9 cellular contexts compared by ENCODE assay signal in the genomic region with DNA sequence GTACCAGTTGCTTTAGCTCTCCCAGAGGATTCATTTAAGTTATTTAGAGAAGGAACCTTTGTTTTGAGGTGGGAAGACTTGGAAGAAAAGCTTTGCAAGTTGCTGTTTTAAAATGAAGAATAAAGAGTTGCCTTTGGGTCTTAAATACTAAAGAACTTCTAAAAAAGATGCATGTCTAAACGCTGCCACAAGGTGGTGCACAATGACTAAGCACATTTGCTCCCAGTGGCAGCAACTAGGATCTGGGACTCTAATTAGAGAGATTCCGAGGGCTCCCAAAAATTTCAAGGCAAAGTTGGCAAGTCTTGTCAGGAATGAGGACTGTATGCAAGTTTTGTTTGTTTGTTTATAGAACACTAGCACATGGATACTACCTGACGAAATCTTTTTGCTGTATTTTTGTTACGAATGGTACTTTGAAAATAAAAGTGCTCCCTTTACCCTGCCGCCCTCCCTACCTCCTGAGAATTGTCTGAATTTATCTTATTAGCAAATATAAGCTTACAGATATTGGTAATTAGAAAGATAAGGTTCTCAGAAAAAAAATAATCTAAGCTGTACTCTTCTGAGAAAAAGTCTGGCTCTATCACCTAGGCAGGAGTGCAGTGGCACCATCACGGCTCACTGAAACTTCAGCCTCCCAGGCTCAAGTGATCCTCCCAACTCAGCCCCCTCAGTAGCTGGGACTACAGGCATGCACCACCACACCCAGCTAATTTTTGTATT.
A peak's percentile ranks its signal among the peaks of the same experiment; 100 is the strongest.
DNase-seq lines count a peak whose midpoint lies in the region; ATAC-seq and TF ChIP-seq lines count a peak whose summit lies in the region.
"Had no signal": no experiment of that assay in that cellular context is flagged by ENCODE, and none has a peak within 500 bp of the region (broad histone marks: within the 10 kb centered on the region; RNA-seq: fewer than 3 reads in every experiment).

No MANE protein-coding gene starts in this region.

- intact Hi-C loops in activated CD4-positive, alpha-beta T cell treated with anti-CD3 and anti-CD28 coated beads, Interleukin-2, amount 10 ng/mL, durations not matched to agents 24 days and 14 days (cut with micrococcal nuclease): loop anchor here (1.0 to 5.0 kb wide), 4 partner anchors 122 to 1009 kb away; a partner anchor contains a TSS
- intact Hi-C loops in mucosa of descending colon (cut with DNase I, micrococcal nuclease): loop anchor here (5.0 to 10.0 kb wide), 3 partner anchors 122 to 644 kb away; a partner anchor contains a TSS

- H3K4me1 ChIP-seq in mucosa of descending colon (ENCODE audit: low read depth): no peaks in the 10 kb centered on the region
- H3K4me1 ChIP-seq: BLaER1 had no signal

- H3K9me3 Mint-ChIP-seq in activated CD4-positive, alpha-beta T cell treated with anti-CD3 and anti-CD28 coated beads, Interleukin-2, amount 10 ng/mL, durations not matched to agents 24 days and 14 days: no peaks in the 10 kb centered on the region
- H3K9me3 Mint-ChIP-seq in stimulated activated naive CD8-positive, alpha-beta T cell treated with anti-CD3 and anti-CD28 coated beads, Interleukin-15, amount 100 ng/mL, for 72 hours: no peaks in the 10 kb centered on the region

- no peaks in the 10 kb centered on the region for H3K4me1 Mint-ChIP-seq in activated CD4-positive, alpha-beta T cell treated with anti-CD3 and anti-CD28 coated beads, Interleukin-2, amount 10 ng/mL, durations not matched to agents 24 days and 14 days
- H3K4me1 Mint-ChIP-seq in stimulated activated naive CD8-positive, alpha-beta T cell treated with anti-CD3 and anti-CD28 coated beads, Interleukin-15, amount 100 ng/mL, for 72 hours: no peaks in the 10 kb centered on the region

- H3K36me3 ChIP-seq in mucosa of descending colon (ENCODE audit: low read depth): no peaks in the 10 kb centered on the region
- H3K36me3 ChIP-seq: BLaER1 had no signal

- no peaks in the 10 kb centered on the region for H3K9me3 ChIP-seq in mucosa of descending colon
- H3K9me3 ChIP-seq: BLaER1 had no signal

- H3K4me3 ChIP-seq in mucosa of descending colon: no peak overlapping the region
- H3K4me3 ChIP-seq: BLaER1 had no signal

- DNase-seq in NCI-H1417 (lab: John Stamatoyannopoulos, UW) (peak; percentile 46 to 79 (median 57)), NCI-H1417 treated with DMSO at 0.1 percent for 48 hours (lab: John Stamatoyannopoulos, UW) (no peak), NCI-H345 (lab: John Stamatoyannopoulos, UW) (peak; percentile 62), epidermal melanocyte (ENCODE audit: insufficient read length, low spot score) (peak; percentile 50), mucosa of descending colon (peak in 1 of 3 donors; percentile 76)
- DNase-seq in activated CD4-positive, alpha-beta T cell treated with anti-CD3 and anti-CD28 coated beads, Interleukin-2, amount 10 ng/mL, durations not matched to agents 24 days and 14 days: peak; percentile 79
- DNase-seq in stimulated activated naive CD8-positive, alpha-beta T cell treated with anti-CD3 and anti-CD28 coated beads, Interleukin-15, amount 100 ng/mL, for 72 hours: peak; percentile 10 to 13

- H3K27me3 Mint-ChIP-seq in activated CD4-positive, alpha-beta T cell treated with anti-CD3 and anti-CD28 coated beads, Interleukin-2, amount 10 ng/mL, durations not matched to agents 24 days and 14 days: peaks cover 10% of the 10 kb centered on the region
- peaks cover 15% of the 10 kb centered on the region for H3K27me3 Mint-ChIP-seq in stimulated activated naive CD8-positive, alpha-beta T cell treated with anti-CD3 and anti-CD28 coated beads, Interleukin-15, amount 100 ng/mL, for 72 hours

- H3K27ac Mint-ChIP-seq in activated CD4-positive, alpha-beta T cell treated with anti-CD3 and anti-CD28 coated beads, Interleukin-2, amount 10 ng/mL, durations not matched to agents 24 days and 14 days: no peak overlapping the region
- H3K27ac Mint-ChIP-seq in stimulated activated naive CD8-positive, alpha-beta T cell treated with anti-CD3 and anti-CD28 coated beads, Interleukin-15, amount 100 ng/mL, for 72 hours: no peak overlapping the region

- no peak overlapping the region for H3K4me3 Mint-ChIP-seq in activated CD4-positive, alpha-beta T cell treated with anti-CD3 and anti-CD28 coated beads, Interleukin-2, amount 10 ng/mL, durations not matched to agents 24 days and 14 days
- H3K4me3 Mint-ChIP-seq in stimulated activated naive CD8-positive, alpha-beta T cell treated with anti-CD3 and anti-CD28 coated beads, Interleukin-15, amount 100 ng/mL, for 72 hours: no peak overlapping the region

- no peaks in the 10 kb centered on the region for H3K36me3 Mint-ChIP-seq in activated CD4-positive, alpha-beta T cell treated with anti-CD3 and anti-CD28 coated beads, Interleukin-2, amount 10 ng/mL, durations not matched to agents 24 days and 14 days (ENCODE audit: low read depth)

- TF ChIP-seq CTCF in mucosa of descending colon (IDR thresholded peaks at IDR 0.05): peak; percentile 14

- ATAC-seq in HG02763 (IDR thresholded peaks at IDR 0.05; ENCODE audit: unreplicated experiment) (peak; percentile 47), mucosa of descending colon (peak; percentile 68)
- ATAC-seq in stimulated activated naive CD8-positive, alpha-beta T cell treated with anti-CD3 and anti-CD28 coated beads, Interleukin-15, amount 100 ng/mL, for 72 hours: no peak
